Comparison of ENCODE assay signal across 12 cellular contexts in the genomic region with DNA sequence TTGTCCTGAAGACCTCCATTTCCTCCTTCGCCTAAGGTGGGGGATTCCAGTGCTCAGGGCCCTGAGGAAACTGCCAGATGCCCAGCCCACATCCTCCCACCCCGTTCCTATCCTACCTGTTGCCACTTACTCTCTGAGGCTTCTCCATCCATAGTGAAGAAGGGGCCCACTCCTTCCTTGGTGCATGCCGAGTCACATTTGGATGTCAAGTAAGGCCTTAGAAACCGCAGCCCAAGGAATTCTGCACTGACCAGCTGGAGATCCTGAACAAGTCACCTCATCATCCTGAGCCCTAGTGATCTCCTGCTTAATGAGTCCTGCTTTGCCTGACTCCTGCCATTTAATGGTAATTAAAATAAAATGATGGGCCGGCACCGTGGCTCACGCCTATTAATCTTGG. TPM values are rescaled to one million over a fixed set of nuclear protein-coding genes. Genes with fewer than 3 reads are reported as not detected.
DNase-seq lines count a peak whose midpoint lies in the region; TF ChIP-seq lines count a peak whose summit lies in the region.
"Had no signal": no experiment of that assay in that cellular context is flagged by ENCODE, and none has a peak within 500 bp of the region (broad histone marks: within the 10 kb centered on the region; RNA-seq: fewer than 3 reads in every experiment).

No MANE protein-coding gene starts in this region.

- peaks cover 10% of the 10 kb centered on the region for H3K36me3 Mint-ChIP-seq in activated CD4-positive, alpha-beta T cell treated with anti-CD3 and anti-CD28 coated beads, Interleukin-2, amount 10 ng/mL, durations not matched to agents 24 days and 14 days (ENCODE audit: low read depth)

- peak overlapping the region; percentile 86 for H3K4me3 Mint-ChIP-seq in activated CD4-positive, alpha-beta T cell treated with anti-CD3 and anti-CD28 coated beads, Interleukin-2, amount 10 ng/mL, durations not matched to agents 24 days and 14 days

- H3K4me1 Mint-ChIP-seq in activated CD4-positive, alpha-beta T cell treated with anti-CD3 and anti-CD28 coated beads, Interleukin-2, amount 10 ng/mL, durations not matched to agents 24 days and 14 days = peaks cover 62% of the 10 kb centered on the region

- H3K9me3 Mint-ChIP-seq in activated CD4-positive, alpha-beta T cell treated with anti-CD3 and anti-CD28 coated beads, Interleukin-2, amount 10 ng/mL, durations not matched to agents 24 days and 14 days = no peaks in the 10 kb centered on the region

- intact Hi-C loops in activated CD4-positive, alpha-beta T cell treated with anti-CD3 and anti-CD28 coated beads, Interleukin-2, amount 10 ng/mL, durations not matched to agents 24 days and 14 days (cut with micrococcal nuclease) = loop anchor here (2.0 to 10.0 kb wide), 3 partner anchors 27 to 1743 kb away; a partner anchor contains a TSS
- intact Hi-C loops in spleen (cut with DNase I; ENCODE audit: low total_unique reads) = no loop called here

- H3K4me1 ChIP-seq in Peyer's patch = peaks cover 13 to 47% (median 30%) of the 10 kb centered on the region in 4 donors
- peaks cover 39% of the 10 kb centered on the region for H3K4me1 ChIP-seq in effector memory CD4-positive, alpha-beta T cell (ENCODE audit: control insufficient read depth, insufficient read depth, low read length, poor library complexity, severe bottlenecking)
- H3K4me1 ChIP-seq in spleen = peaks cover 37 to 88% (median 66%) of the 10 kb centered on the region in 6 donors

- no peaks in the 10 kb centered on the region for H3K9me3 ChIP-seq in Peyer's patch
- H3K9me3 ChIP-seq in effector memory CD4-positive, alpha-beta T cell (ENCODE audit: control insufficient read depth, low read length) = no peaks in the 10 kb centered on the region
- H3K9me3 ChIP-seq in spleen = no peaks in the 10 kb centered on the region
- H3K9me3 ChIP-seq: gastrocnemius medialis, tibial nerve had no signal

- TF ChIP-seq POLR2A in Peyer's patch (IDR thresholded peaks at IDR 0.05) (no peak), spleen (IDR thresholded peaks at IDR 0.05) (no peak)

- H3K36me3 ChIP-seq in Peyer's patch = no peaks in the 10 kb centered on the region
- H3K36me3 ChIP-seq in effector memory CD4-positive, alpha-beta T cell (ENCODE audit: control insufficient read depth, insufficient read depth, low read length) = no peaks in the 10 kb centered on the region
- H3K36me3 ChIP-seq in spleen = no peaks in the 10 kb centered on the region
- H3K36me3 ChIP-seq: gastrocnemius medialis, tibial nerve had no signal

- 67 to 83% (median 76%) methylated on average over 7 of the region's 7 CpGs for WGBS in spleen, 5 donors

- peak overlapping the region in 3 of 4 donors; percentile 67 to 84 (median 77) for H3K27ac ChIP-seq in Peyer's patch
- peak overlapping the region; percentile 89 for H3K27ac ChIP-seq in effector memory CD4-positive, alpha-beta T cell (ENCODE audit: insufficient read depth, low read length, poor library complexity, severe bottlenecking)
- peak overlapping the region in 7 of 8 donors; percentile 57 to 98 (median 74) for H3K27ac ChIP-seq in spleen

- TF ChIP-seq CTCF in Peyer's patch (IDR thresholded peaks at IDR 0.05) = no peak
- no peak for TF ChIP-seq CTCF in spleen (IDR thresholded peaks at IDR 0.05 in 8 of 11, conservative IDR thresholded peaks at IDR 0.05 in 3 of 11)

- no peak for DNase-seq in activated CD4-positive, alpha-beta T cell treated with anti-CD3 and anti-CD28 coated beads, Interleukin-2, amount 10 ng/mL, durations not matched to agents 24 days and 14 days
- no peak for DNase-seq in activated CD4-positive, alpha-beta T cell treated with anti-CD3 and anti-CD28 coated beads for 1 hour
- DNase-seq in Peyer's patch = no peak
- DNase-seq in effector memory CD4-positive, alpha-beta T cell = no peak
- DNase-seq in spleen = no peak
- DNase-seq in stimulated activated CD4-positive, alpha-beta T cell treated with anti-CD3 and anti-CD28 coated beads, Interleukin-4, amount 100 ng/mL, for 4 hours = no peak
- DNase-seq in hippocampal formation (lab: John Stamatoyannopoulos, UW) = no peak
- DNase-seq in activated naive CD4-positive, alpha-beta T cell (lab: John Stamatoyannopoulos, UW) = no peak
- DNase-seq: gastrocnemius medialis, islet precursor cell, NCI-H2171 had no signal

- H3K27me3 Mint-ChIP-seq in activated CD4-positive, alpha-beta T cell treated with anti-CD3 and anti-CD28 coated beads, Interleukin-2, amount 10 ng/mL, durations not matched to agents 24 days and 14 days = no peaks in the 10 kb centered on the region

- H3K4me3 ChIP-seq in Peyer's patch = no peak overlapping the region
- no peak overlapping the region for H3K4me3 ChIP-seq in effector memory CD4-positive, alpha-beta T cell (ENCODE audit: insufficient read depth, low read depth, low read length, poor library complexity, severe bottlenecking)
- H3K4me3 ChIP-seq in spleen = peak overlapping the region in 1 of 8 donors; percentile 63
- H3K4me3 ChIP-seq: gastrocnemius medialis, tibial nerve had no signal

- H3K27me3 ChIP-seq in Peyer's patch (no peaks in the 10 kb centered on the region), spleen (replicated peaks in 1 of 7) (no peaks in the 10 kb centered on the region)
- no peaks in the 10 kb centered on the region for H3K27me3 ChIP-seq in effector memory CD4-positive, alpha-beta T cell (replicated peaks; ENCODE audit: control insufficient read depth, insufficient read depth, low read length, poor library complexity, severe bottlenecking)
- H3K27me3 ChIP-seq: gastrocnemius medialis, tibial nerve had no signal

- H3K27ac Mint-ChIP-seq in activated CD4-positive, alpha-beta T cell treated with anti-CD3 and anti-CD28 coated beads, Interleukin-2, amount 10 ng/mL, durations not matched to agents 24 days and 14 days = peak overlapping the region; percentile 61

RNA-seq across cellular contexts. Expression of a gene that starts 6.6 kb away (rescaled TPM):
- total RNA-seq in activated CD4-positive, alpha-beta T cell treated with anti-CD3 and anti-CD28 coated beads, Interleukin-2, amount 10 ng/mL, durations not matched to agents 24 days and 14 days = 345 and 360 TPM in 2 replicates
- total RNA-seq in Peyer's patch (100 to 1,000 TPM; 191 to 352 (median 266) TPM), spleen (100 to 1,000 TPM; 179 to 260 (median 218) TPM)
- 100 to 1,000 TPM in 1 of 3 donors, 10 to 100 TPM in 2; 67.7 to 149 (median 95.9) TPM for polyA plus RNA-seq in spleen
